16 cellular contexts compared by ENCODE assay signal in genomic region chr2:88831071-88831791, GRCh38.
A peak's percentile ranks its signal among the peaks of the same experiment; 100 is the strongest.
DNase-seq lines count a peak whose midpoint lies in the region; ATAC-seq and TF ChIP-seq lines count a peak whose summit lies in the region.
"Had no signal": no experiment of that assay in that cellular context is flagged by ENCODE, and none has a peak within 500 bp of the region (broad histone marks: within the 10 kb centered on the region; RNA-seq: fewer than 3 reads in every experiment).

No MANE protein-coding gene starts in this region.

- BruUV-seq in OCI-LY7 (replicated peaks; lab: Mats Ljungman, UMichigan), result no TSS peak

- TF ChIP-seq CTCF in OCI-LY7 (conservative IDR thresholded peaks at IDR 0.05; ENCODE audit: low read length), result no peak
- TF ChIP-seq CTCF in epithelial cell of esophagus (IDR thresholded peaks at IDR 0.05; ENCODE audit: insufficient read depth, low read depth, low read length, missing control alignments), result no peak
- no peak for TF ChIP-seq CTCF in GM13976 (IDR thresholded peaks at IDR 0.05; ENCODE audit: borderline replicate concordance, control extremely low read depth, extremely low read depth, insufficient read depth, missing control alignments)

- H3K9me3 Mint-ChIP-seq in activated CD4-positive, alpha-beta T cell treated with anti-CD3 and anti-CD28 coated beads, Interleukin-2, amount 10 ng/mL, durations not matched to agents 7 days and 5 days, result no peaks in the 10 kb centered on the region
- H3K9me3 Mint-ChIP-seq: brain; CD4-positive, alpha-beta memory T cell had no signal

- peak overlapping the region; percentile 83 for H3K4me2 ChIP-seq in OCI-LY7 (ENCODE audit: low read length)

- intact Hi-C loops in OCI-LY7 (cut with micrococcal nuclease; ENCODE audit: unreplicated experiment), result loop anchor here (1.0 to 2.0 kb wide), 4 partner anchors 49 to 322 kb away; no protein-coding TSS in a partner anchor

- H3K36me3 ChIP-seq in OCI-LY7 (ENCODE audit: insufficient read depth, low read length), result no peaks in the 10 kb centered on the region
- H3K36me3 ChIP-seq: right atrium auricular region had no signal

- no peaks in the 10 kb centered on the region for H3K9me3 ChIP-seq in OCI-LY7 (ENCODE audit: low read length)
- H3K9me3 ChIP-seq: right atrium auricular region had no signal

- H3K27ac ChIP-seq in OCI-LY7 (ENCODE audit: low read depth, low read length, poor library complexity, severe bottlenecking), result peak overlapping the region; percentile 100
- H3K27ac ChIP-seq: coronary artery, right atrium auricular region, RWPE1 had no signal

- in situ Hi-C loops in GM13976 (cut with MboI; ENCODE audit: low sequenced_read_pairs, unreplicated experiment), result no loop called here

- CTCF ChIA-PET in OCI-LY7 (lab: Charles Lee; ENCODE audit: unreplicated experiment), result interaction anchor here (1.0 to 3.4 kb wide), 9 partner anchors 9 to 91 kb away, joined by 3 to 43 read pairs (median 6); no protein-coding TSS in a partner anchor
- CTCF ChIA-PET in activated CD4-positive, alpha-beta T cell treated with anti-CD3 and anti-CD28 coated beads, Interleukin-2, amount 10 ng/mL, durations not matched to agents 7 days and 5 days (lab: Charles Lee), result interaction anchor here (0.5 to 1.3 kb wide), 6 partner anchors 8 to 378 kb away, joined by 3 to 4 read pairs (median 3); no protein-coding TSS in a partner anchor

- H3K4me3 Mint-ChIP-seq in activated CD4-positive, alpha-beta T cell treated with anti-CD3 and anti-CD28 coated beads, Interleukin-2, amount 10 ng/mL, durations not matched to agents 7 days and 5 days, result no peak overlapping the region
- H3K4me3 Mint-ChIP-seq: activated CD4-positive, alpha-beta T cell treated with anti-CD3 and anti-CD28 coated beads for 36 hours; activated CD8-positive, alpha-beta memory T cell treated with anti-CD3 and anti-CD28 coated beads, Interleukin-2, amount 10 ng/mL, durations not matched to agents 7 days and 5 days; brain; CD4-positive, alpha-beta memory T cell had no signal

- peak overlapping the region; percentile 27 for H3K4me3 ChIP-seq in OCI-LY7 (ENCODE audit: low read depth, low read length, poor library complexity, severe bottlenecking)
- no peak overlapping the region for H3K4me3 ChIP-seq in epithelial cell of esophagus (ENCODE audit: low read length)
- H3K4me3 ChIP-seq: coronary artery, right atrium auricular region had no signal

- no peaks in the 10 kb centered on the region for H4K20me1 ChIP-seq in OCI-LY7 (ENCODE audit: insufficient read depth, low read length)

- H2AFZ ChIP-seq in OCI-LY7 (ENCODE audit: low read length), result peak overlapping the region; percentile 1; the same call in 1 of the 2 replicates

- peaks cover 99% of the 10 kb centered on the region for H3K4me1 ChIP-seq in OCI-LY7 (ENCODE audit: insufficient read depth, low read length, poor library complexity, severe bottlenecking)

- no peak overlapping the region for H3K27ac Mint-ChIP-seq in activated CD4-positive, alpha-beta T cell treated with anti-CD3 and anti-CD28 coated beads, Interleukin-2, amount 10 ng/mL, durations not matched to agents 7 days and 5 days
- H3K27ac Mint-ChIP-seq: activated CD4-positive, alpha-beta T cell treated with anti-CD3 and anti-CD28 coated beads for 36 hours; activated CD8-positive, alpha-beta memory T cell treated with anti-CD3 and anti-CD28 coated beads, Interleukin-2, amount 10 ng/mL, durations not matched to agents 7 days and 5 days; brain; CD4-positive, alpha-beta memory T cell had no signal

- peak; percentile 2 for ATAC-seq in HG02885 (IDR thresholded peaks at IDR 0.05; ENCODE audit: poor library complexity, unreplicated experiment)
- ATAC-seq in HG03432 (IDR thresholded peaks at IDR 0.05; ENCODE audit: unreplicated experiment), result no peak
- no peak for ATAC-seq in GM21515 (IDR thresholded peaks at IDR 0.05; ENCODE audit: unreplicated experiment)

- H3K27me3 Mint-ChIP-seq in activated CD4-positive, alpha-beta T cell treated with anti-CD3 and anti-CD28 coated beads, Interleukin-2, amount 10 ng/mL, durations not matched to agents 7 days and 5 days, result peaks cover 5% of the 10 kb centered on the region

- H3K9me2 ChIP-seq in OCI-LY7 (ENCODE audit: insufficient read depth, low read length), result no peaks in the 10 kb centered on the region

- POLR2A ChIA-PET in OCI-LY7 (lab: Charles Lee), result interaction anchor here (0.5 to 26.4 kb wide), 9 partner anchors 21 to 571 kb away, joined by 3 to 2147 read pairs (median 34); no protein-coding TSS in a partner anchor
- POLR2A ChIA-PET in activated CD4-positive, alpha-beta T cell treated with anti-CD3 and anti-CD28 coated beads, Interleukin-2, amount 10 ng/mL, durations not matched to agents 7 days and 5 days (lab: Charles Lee), result no interaction called here

- peak; percentile 5 for DNase-seq in COLO668 (lab: John Stamatoyannopoulos, UW; ENCODE audit: unreplicated experiment)
- DNase-seq in OCI-LY7 (ENCODE audit: low spot score), result peak; percentile 35
- DNase-seq in epithelial cell of esophagus (ENCODE audit: low read depth), result peak; percentile 55
- DNase-seq in activated CD4-positive, alpha-beta T cell treated with anti-CD3 and anti-CD28 coated beads, Interleukin-2, amount 10 ng/mL, durations not matched to agents 7 days and 5 days, result no peak
- DNase-seq in GM13976 (ENCODE audit: low spot score), result no peak
- DNase-seq: CD4-positive, alpha-beta memory T cell; NCI-H1048 had no signal

- no peaks in the 10 kb centered on the region for H3K4me1 Mint-ChIP-seq in activated CD4-positive, alpha-beta T cell treated with anti-CD3 and anti-CD28 coated beads, Interleukin-2, amount 10 ng/mL, durations not matched to agents 7 days and 5 days
- H3K4me1 Mint-ChIP-seq: activated CD4-positive, alpha-beta T cell treated with anti-CD3 and anti-CD28 coated beads for 36 hours; activated CD8-positive, alpha-beta memory T cell treated with anti-CD3 and anti-CD28 coated beads, Interleukin-2, amount 10 ng/mL, durations not matched to agents 7 days and 5 days; brain; CD4-positive, alpha-beta memory T cell had no signal

- H3K36me3 Mint-ChIP-seq in activated CD4-positive, alpha-beta T cell treated with anti-CD3 and anti-CD28 coated beads, Interleukin-2, amount 10 ng/mL, durations not matched to agents 7 days and 5 days (ENCODE audit: low read depth), result no peaks in the 10 kb centered on the region
- H3K36me3 Mint-ChIP-seq: activated CD8-positive, alpha-beta memory T cell treated with anti-CD3 and anti-CD28 coated beads, Interleukin-2, amount 10 ng/mL, durations not matched to agents 7 days and 5 days; brain; CD4-positive, alpha-beta memory T cell had no signal

- peaks cover 43% of the 10 kb centered on the region for H3K79me2 ChIP-seq in OCI-LY7 (ENCODE audit: insufficient read depth, low read depth, low read length)

Comparison
In these comparisons a context has a peak if more than half of its experiments do, and no peak if none do; other contexts are left out.
1. DNase-seq: peak in COLO668 (single experiment), OCI-LY7 (single experiment) and epithelial cell of esophagus (single experiment); none in activated CD4-positive, alpha-beta T cell treated with anti-CD3 and anti-CD28 coated beads, Interleukin-2, amount 10 ng/mL, durations not matched to agents 7 days and 5 days (single experiment) and GM13976 (single experiment).